In the genomic region with DNA sequence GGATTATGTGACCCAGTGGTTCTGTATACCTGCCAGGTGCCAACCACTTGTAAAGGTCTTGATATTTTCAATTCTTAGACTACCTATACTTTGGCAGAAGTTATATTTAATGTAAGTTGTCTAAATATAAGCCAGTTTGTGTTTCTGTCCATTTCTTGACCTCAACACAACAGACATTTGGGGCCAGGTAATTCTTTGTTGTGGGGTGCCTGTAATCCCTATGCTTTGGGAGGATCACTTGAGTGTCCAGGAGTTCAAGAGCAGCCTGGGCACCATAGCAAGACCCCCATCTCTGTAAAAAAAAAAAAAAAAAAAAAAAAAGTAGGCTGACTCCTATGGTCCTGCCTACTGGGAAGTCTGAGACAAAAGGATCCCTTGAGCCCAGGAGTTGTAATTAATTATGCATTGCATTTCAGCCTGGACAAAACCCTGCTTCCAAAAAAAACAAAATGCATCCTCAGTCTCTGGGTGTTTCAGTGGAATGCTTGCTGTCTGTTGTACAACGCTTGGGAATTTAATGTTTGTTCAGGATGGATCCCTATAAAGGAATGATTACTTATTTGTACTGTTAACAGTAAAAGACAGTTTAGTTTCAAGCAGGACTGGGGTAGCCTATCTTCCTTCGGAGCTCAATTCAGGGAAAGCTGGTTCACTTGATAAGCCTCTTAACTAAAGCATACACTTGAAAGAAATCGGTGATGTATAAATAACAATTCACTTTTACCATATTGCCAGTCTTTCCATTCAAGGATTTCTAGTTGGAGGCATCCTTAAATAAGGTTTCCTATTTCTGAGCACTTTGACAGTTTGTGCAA, we compare ENCODE assay signal across 15 cellular contexts. TPM values are rescaled to one million over a fixed set of nuclear protein-coding genes. Genes with fewer than 3 reads are reported as not detected.
A peak's percentile ranks its signal among the peaks of the same experiment; 100 is the strongest.
DNase-seq lines count a peak whose midpoint lies in the region; ATAC-seq and TF ChIP-seq lines count a peak whose summit lies in the region.
"Had no signal": no experiment of that assay in that cellular context is flagged by ENCODE, and none has a peak within 500 bp of the region (broad histone marks: within the 10 kb centered on the region; RNA-seq: fewer than 3 reads in every experiment).

No MANE protein-coding gene starts in this region.

- H3K27me3 ChIP-seq in DND-41 (ENCODE audit: insufficient read depth, low read length, poor library complexity) (no peaks in the 10 kb centered on the region), stomach (no peaks in the 10 kb centered on the region)
- H3K27me3 ChIP-seq: brain microvascular endothelial cell, foreskin keratinocyte had no signal

- H4K20me1 ChIP-seq in DND-41 (ENCODE audit: insufficient read depth, low read length) = peaks cover 7% of the 10 kb centered on the region; the same call in 1 of the 2 replicates

- H3K79me2 ChIP-seq in DND-41 (ENCODE audit: insufficient read depth, low read length) = peaks cover 41% of the 10 kb centered on the region

- H3K4me1 Mint-ChIP-seq in activated CD4-positive, alpha-beta T cell treated with anti-CD3 and anti-CD28 coated beads, Interleukin-2, amount 10 ng/mL, durations not matched to agents 24 days and 14 days = peaks cover 27% of the 10 kb centered on the region
- peaks cover 22% of the 10 kb centered on the region for H3K4me1 Mint-ChIP-seq in mesothelial cell of epicardium

- TF ChIP-seq POLR2A in stomach (IDR thresholded peaks at IDR 0.05) = no peak

- H3K9me3 ChIP-seq in DND-41 (ENCODE audit: insufficient read depth, low read length, severe bottlenecking) (no peaks in the 10 kb centered on the region), stomach (no peaks in the 10 kb centered on the region)

- H3K36me3 ChIP-seq in DND-41 (ENCODE audit: insufficient read depth, low read length) = peaks cover 54% of the 10 kb centered on the region
- H3K36me3 ChIP-seq in stomach = peaks cover 28 to 74% (median 70%) of the 10 kb centered on the region in 4 donors

- H3K4me1 ChIP-seq in DND-41 (ENCODE audit: insufficient read depth, low read length) (peaks cover 30% of the 10 kb centered on the region), stomach (peaks cover 17 to 34% (median 28%) of the 10 kb centered on the region in 4 donors)

- intact Hi-C loops in activated CD4-positive, alpha-beta T cell treated with anti-CD3 and anti-CD28 coated beads, Interleukin-2, amount 10 ng/mL, durations not matched to agents 24 days and 14 days (cut with micrococcal nuclease) = no loop called here
- intact Hi-C loops in sciatic nerve (cut with DNase I) (no loop called here), stomach (cut with DNase I; ENCODE audit: low total_unique reads) (no loop called here)

- no peak for ATAC-seq in DND-41 (ENCODE audit: insufficient read depth, low read depth)
- no peak for ATAC-seq in sciatic nerve
- ATAC-seq: foreskin keratinocyte had no signal

- H3K4me3 ChIP-seq in DND-41 (ENCODE audit: low read depth in 1 of 2, low read length in 2 of 2) = no peak overlapping the region
- H3K4me3 ChIP-seq in stomach = no peak overlapping the region

- no peak for DNase-seq in activated CD4-positive, alpha-beta T cell treated with anti-CD3 and anti-CD28 coated beads, Interleukin-2, amount 10 ng/mL, durations not matched to agents 24 days and 14 days
- DNase-seq in activated CD4-positive, alpha-beta T cell treated with anti-CD3 and anti-CD28 coated beads, Interleukin-2, amount 50 U/mL, for 1 hour = no peak
- DNase-seq in DND-41 (no peak), mesothelial cell of epicardium (ENCODE audit: low spot score in 2 of 2, unreplicated experiment in 2 of 2) (no peak), GM10266 (ENCODE audit: extremely low spot score) (no peak), sciatic nerve (ENCODE audit: low spot score) (no peak), stomach (no peak)
- DNase-seq: brain microvascular endothelial cell; effector CD4-positive, alpha-beta T cell; foreskin keratinocyte; NCI-H1417 treated with DMSO at 0.1 percent for 48 hours; NCI-H446 had no signal

- 71 to 79% (median 76%) methylated on average over 3 of the region's 3 CpGs for WGBS in stomach, 5 donors

- no peak overlapping the region for H2AFZ ChIP-seq in DND-41 (ENCODE audit: low read depth, low read length)

- H3K4me3 Mint-ChIP-seq in activated CD4-positive, alpha-beta T cell treated with anti-CD3 and anti-CD28 coated beads, Interleukin-2, amount 10 ng/mL, durations not matched to agents 24 days and 14 days = peak overlapping the region; percentile 91
- no peak overlapping the region for H3K4me3 Mint-ChIP-seq in mesothelial cell of epicardium
- H3K4me3 Mint-ChIP-seq: memory B cell had no signal

- H3K4me2 ChIP-seq in DND-41 (ENCODE audit: insufficient read depth, low read length) = peak overlapping the region; percentile 70; the same call in 1 of the 2 replicates

- no peak overlapping the region for H3K9ac ChIP-seq in DND-41 (ENCODE audit: low read depth, low read length)

- no peak overlapping the region for H3K27ac Mint-ChIP-seq in activated CD4-positive, alpha-beta T cell treated with anti-CD3 and anti-CD28 coated beads, Interleukin-2, amount 10 ng/mL, durations not matched to agents 24 days and 14 days
- H3K27ac Mint-ChIP-seq in mesothelial cell of epicardium = peak overlapping the region; percentile 50

- H3K27ac ChIP-seq in DND-41 (ENCODE audit: low read length) (no peak overlapping the region), stomach (no peak overlapping the region)
- H3K27ac ChIP-seq: brain microvascular endothelial cell, foreskin keratinocyte, VCaP had no signal

- H3K9me3 Mint-ChIP-seq in activated CD4-positive, alpha-beta T cell treated with anti-CD3 and anti-CD28 coated beads, Interleukin-2, amount 10 ng/mL, durations not matched to agents 24 days and 14 days = no peaks in the 10 kb centered on the region
- H3K9me3 Mint-ChIP-seq in mesothelial cell of epicardium = no peaks in the 10 kb centered on the region
- H3K9me3 Mint-ChIP-seq: memory B cell had no signal

- H3K36me3 Mint-ChIP-seq in activated CD4-positive, alpha-beta T cell treated with anti-CD3 and anti-CD28 coated beads, Interleukin-2, amount 10 ng/mL, durations not matched to agents 24 days and 14 days (ENCODE audit: low read depth) = peaks cover 59% of the 10 kb centered on the region
- H3K36me3 Mint-ChIP-seq in mesothelial cell of epicardium = peaks cover 14% of the 10 kb centered on the region

- TF ChIP-seq CTCF in DND-41 (IDR thresholded peaks at IDR 0.05; ENCODE audit: borderline replicate concordance, extremely low read depth, low read length, poor library complexity, severe bottlenecking) (no peak), mesothelial cell of epicardium (IDR thresholded peaks at IDR 0.05; ENCODE audit: unreplicated experiment) (no peak), GM10266 (IDR thresholded peaks at IDR 0.05; ENCODE audit: control insufficient read depth, insufficient read depth, low read depth, missing control alignments) (no peak), stomach (IDR thresholded peaks at IDR 0.05) (no peak)

- no peak for TF ChIP-seq EP300 in stomach (IDR thresholded peaks at IDR 0.05)

- no peaks in the 10 kb centered on the region for H3K27me3 Mint-ChIP-seq in activated CD4-positive, alpha-beta T cell treated with anti-CD3 and anti-CD28 coated beads, Interleukin-2, amount 10 ng/mL, durations not matched to agents 24 days and 14 days
- no peaks in the 10 kb centered on the region for H3K27me3 Mint-ChIP-seq in mesothelial cell of epicardium (ENCODE audit: low read depth)
- H3K27me3 Mint-ChIP-seq: memory B cell had no signal

TF ChIP-seq in PFSK-1, 5 proteins besides CTCF, POLR2A, EP300 and RAD21:
- TF ChIP-seq SIN3A (IDR thresholded peaks at IDR 0.05; ENCODE audit: borderline replicate concordance, insufficient read depth, low read length) (no peak; the same call in 1 of the 2 replicates), POLR2AphosphoS5 (IDR thresholded peaks at IDR 0.05; ENCODE audit: low read depth, low read length) (peak; percentile 45; the same call in 1 of the 2 replicates)
TF ChIP-seq in PFSK-1: peak in this region for 1.

RNA-seq across cellular contexts. Expression of a gene that starts 3.4 kb away (rescaled TPM):
- 1,064 and 1,070 TPM in 2 replicates for total RNA-seq in activated CD4-positive, alpha-beta T cell treated with anti-CD3 and anti-CD28 coated beads, Interleukin-2, amount 10 ng/mL, durations not matched to agents 24 days and 14 days
- 938 TPM for polyA plus RNA-seq in PFSK-1 (2012; ENCODE audit: insufficient read length, low read depth)
- total RNA-seq in mesothelial cell of epicardium (795 to 840 TPM (median 827 TPM) in 3 replicates), sciatic nerve (762 TPM), stomach (1,000 to 10,000 TPM in 2 of 5 donors, 100 to 1,000 TPM in 3; 319 to 1,379 (median 908) TPM)
- polyA plus RNA-seq in stomach = 1,000 to 10,000 TPM; 2,310 to 3,642 (median 2,683) TPM

RNA-seq across cellular contexts. Expression of a gene that starts 3.8 kb away (rescaled TPM):
- total RNA-seq in activated CD4-positive, alpha-beta T cell treated with anti-CD3 and anti-CD28 coated beads, Interleukin-2, amount 10 ng/mL, durations not matched to agents 24 days and 14 days = 7.3 and 10.1 TPM in 2 replicates
- 4.3 TPM for polyA plus RNA-seq in PFSK-1 (2012; ENCODE audit: insufficient read length, low read depth)
- total RNA-seq in mesothelial cell of epicardium (38.0 to 46.7 TPM (median 40.5 TPM) in 3 replicates), sciatic nerve (11.9 TPM), stomach (10 to 100 TPM in 1 of 5 donors, 1 to 10 TPM in 4; 1.9 to 43.9 (median 9.6) TPM)
- polyA plus RNA-seq in stomach = 1 to 10 TPM; 4.0 to 8.8 (median 4.9) TPM

RNA-seq across cellular contexts. Expression of a gene that starts 33.1 kb away (rescaled TPM):
- 45.7 and 47.1 TPM in 2 replicates for total RNA-seq in activated CD4-positive, alpha-beta T cell treated with anti-CD3 and anti-CD28 coated beads, Interleukin-2, amount 10 ng/mL, durations not matched to agents 24 days and 14 days
- 29.8 TPM for polyA plus RNA-seq in PFSK-1 (2012; ENCODE audit: insufficient read length, low read depth)
- total RNA-seq in mesothelial cell of epicardium (22.1 to 24.5 TPM (median 22.8 TPM) in 3 replicates), sciatic nerve (18.2 TPM), stomach (10 to 100 TPM in 3 of 5 donors, 1 to 10 TPM in 2; 7.1 to 32.1 (median 20.9) TPM)
- 10 to 100 TPM; 19.5 to 22.5 (median 21.3) TPM for polyA plus RNA-seq in stomach
